ENCODE assay signal across 8 cellular contexts in the genomic region with DNA sequence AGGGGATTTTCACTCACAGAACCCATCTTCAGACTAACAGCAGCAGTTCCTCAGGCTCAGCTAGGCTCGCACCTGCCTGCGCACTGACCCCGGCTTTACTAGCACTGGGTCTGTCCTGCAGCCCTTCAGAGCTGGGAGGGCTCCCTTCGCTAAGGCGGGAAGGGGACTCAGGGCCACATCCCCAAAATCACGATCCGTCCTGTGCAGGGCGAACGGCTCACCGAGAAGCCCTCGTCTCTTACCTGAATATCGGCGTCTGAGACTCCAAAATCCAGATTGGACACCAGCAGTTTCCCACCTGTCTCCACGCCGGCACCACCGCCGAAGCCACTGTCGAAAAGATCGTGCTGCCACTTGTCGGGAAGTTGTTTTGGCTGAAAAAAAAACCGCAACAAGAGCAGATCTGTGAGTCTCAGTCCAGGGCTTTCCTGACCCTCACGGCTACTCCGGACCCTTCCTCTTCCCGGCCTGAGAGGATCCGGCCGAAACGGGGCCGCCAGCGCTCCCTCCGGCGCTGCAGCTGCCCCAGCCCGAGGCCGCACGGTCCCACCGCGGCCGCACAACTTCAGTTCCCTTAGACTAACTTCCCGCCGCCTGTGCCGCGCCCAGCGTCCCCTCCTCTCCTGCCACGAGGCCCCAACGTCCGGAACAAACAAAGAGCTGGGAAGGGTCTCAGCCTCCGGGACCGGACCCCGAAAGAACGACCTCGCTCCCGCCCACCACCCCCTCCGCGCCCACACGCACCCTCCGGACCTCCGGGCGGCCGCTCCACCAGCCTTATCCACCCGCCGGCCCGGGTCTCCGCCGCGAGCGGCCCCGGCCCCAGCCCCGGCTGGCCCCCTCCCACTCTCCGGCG. TPM values are rescaled to one million over a fixed set of nuclear protein-coding genes. Genes with fewer than 3 reads are reported as not detected.
DNase-seq lines count a peak whose midpoint lies in the region; ATAC-seq and TF ChIP-seq lines count a peak whose summit lies in the region.

No MANE protein-coding gene starts in this region.

- DNase-seq in D341Med (ENCODE audit: low spot score): peak; percentile 63
- no peak for DNase-seq in HFFc6
- no peak for DNase-seq in WERI-Rb-1
- DNase-seq in fibroblast of the aortic adventitia (ENCODE audit: low read depth): no peak
- DNase-seq in gastrocnemius medialis: peak in 1 of 2 donors; percentile 13
- no peak for DNase-seq in EL
- DNase-seq in HK-2 (ENCODE audit: unreplicated experiment): no peak
- no peak for DNase-seq in NCI-H187 (lab: John Stamatoyannopoulos, UW)

- H3K27me3 ChIP-seq in WERI-Rb-1 (ENCODE audit: insufficient read depth, low read depth, severe bottlenecking) (no peaks in the 10 kb centered on the region), gastrocnemius medialis (no peaks in the 10 kb centered on the region)

- H3K36me3 ChIP-seq in WERI-Rb-1: peaks cover 74% of the 10 kb centered on the region
- peaks cover 0 to 45% of the 10 kb centered on the region in 2 donors for H3K36me3 ChIP-seq in gastrocnemius medialis

- H3K4me3 ChIP-seq in WERI-Rb-1 (ENCODE audit: low read depth, low read length) (peak overlapping the region; percentile 93), fibroblast of the aortic adventitia (ENCODE audit: low read depth, low read length) (peak overlapping the region; percentile 81), gastrocnemius medialis (peak overlapping the region; percentile 62 to 96 (median 88))

- TF ChIP-seq CTCF in HFFc6 (IDR thresholded peaks at IDR 0.05): no peak
- no peak for TF ChIP-seq CTCF in WERI-Rb-1 (IDR thresholded peaks at IDR 0.05; ENCODE audit: low read depth, low read length)
- no peak for TF ChIP-seq CTCF in fibroblast of the aortic adventitia (IDR thresholded peaks at IDR 0.05; ENCODE audit: insufficient read depth, low read length)
- no peak for TF ChIP-seq CTCF in gastrocnemius medialis (IDR thresholded peaks at IDR 0.05 in 4 of 5, conservative IDR thresholded peaks at IDR 0.05 in 1 of 5)

- no peak for ATAC-seq in gastrocnemius medialis

- intact Hi-C loops in gastrocnemius medialis (cut with DNase I; ENCODE audit: low total_unique reads): loop anchor here (1.0 kb wide), 1 partner anchor 21 kb away; a partner anchor contains a TSS

- peaks cover 32% of the 10 kb centered on the region for H3K4me1 Mint-ChIP-seq in HFFc6 (ENCODE audit: low read depth)

- H3K9me3 Mint-ChIP-seq in HFFc6: no peaks in the 10 kb centered on the region

- in situ Hi-C loops in gastrocnemius medialis (cut with MboI; ENCODE audit: low sequenced_read_pairs in 4 of 4): no loop called here

- H3K27ac ChIP-seq in WERI-Rb-1 (peak overlapping the region; percentile 90), gastrocnemius medialis (peak overlapping the region; percentile 65 to 98 (median 97))

- peaks cover 33% of the 10 kb centered on the region for H3K36me3 Mint-ChIP-seq in HFFc6 (ENCODE audit: low read depth)

- H3K9me3 ChIP-seq in WERI-Rb-1 (ENCODE audit: severe bottlenecking) (no peaks in the 10 kb centered on the region), gastrocnemius medialis (no peaks in the 10 kb centered on the region)

- peak overlapping the region; percentile 89 for H3K27ac Mint-ChIP-seq in HFFc6

- peaks cover 31 to 36% of the 10 kb centered on the region in 2 donors for H3K4me1 ChIP-seq in gastrocnemius medialis

- peaks cover 4% of the 10 kb centered on the region for H3K27me3 Mint-ChIP-seq in HFFc6 (ENCODE audit: insufficient read depth)

- TF ChIP-seq POLR2A in gastrocnemius medialis (IDR thresholded peaks at IDR 0.05): no peak

- H3K4me3 Mint-ChIP-seq in HFFc6: peak overlapping the region; percentile 91

RNA-seq across cellular contexts. Expression of a gene that starts 0.7 kb away (rescaled TPM):
- 100 to 1,000 TPM; 101 to 151 (median 135) TPM for total RNA-seq in HFFc6 (2021; fragmentation: NEBNext Ultra II Directional; extraction: Animal tissue kit (Norgen Biotek cat#: 25700))
- 43.6 and 77.3 TPM in 2 replicates for total RNA-seq in fibroblast of the aortic adventitia (ENCODE audit: low replicate concordance)
- total RNA-seq in gastrocnemius medialis: 10 to 100 TPM; 40.9 to 65.3 (median 50.7) TPM

RNA-seq across cellular contexts. Expression of a gene that starts 0.8 kb away (rescaled TPM):
- total RNA-seq in HFFc6 (2021; fragmentation: NEBNext Ultra II Directional; extraction: Animal tissue kit (Norgen Biotek cat#: 25700)): 100 to 1,000 TPM; 151 to 169 (median 156) TPM
- total RNA-seq in fibroblast of the aortic adventitia (ENCODE audit: low replicate concordance): 172 and 178 TPM in 2 replicates
- total RNA-seq in gastrocnemius medialis: 100 to 1,000 TPM; 173 to 258 (median 197) TPM

RNA-seq across cellular contexts. Expression of a gene that starts 11.4 kb away (rescaled TPM):
- total RNA-seq in HFFc6 (2021; fragmentation: NEBNext Ultra II Directional; extraction: Animal tissue kit (Norgen Biotek cat#: 25700)): 1 to 10 TPM in 1 of 6 experiments, under 1 TPM in 5; 0.53 to 1.5 (median 0.71) TPM
- total RNA-seq in fibroblast of the aortic adventitia (ENCODE audit: low replicate concordance) (1.3 and 1.4 TPM in 2 replicates), gastrocnemius medialis (1 to 10 TPM in 2 of 4 donors, under 1 TPM in 1, not detected in 1; 0.46 to 1.4 (median 1.1) TPM)

RNA-seq across cellular contexts. Expression of a gene that starts 19.5 kb away (rescaled TPM):
- total RNA-seq in HFFc6 (2021; fragmentation: NEBNext Ultra II Directional; extraction: Animal tissue kit (Norgen Biotek cat#: 25700)): 1,000 to 10,000 TPM in 1 of 6 experiments, 100 to 1,000 TPM in 5; 758 to 1,040 (median 908) TPM
- 95.1 and 149 TPM in 2 replicates for total RNA-seq in fibroblast of the aortic adventitia (ENCODE audit: low replicate concordance)
- total RNA-seq in gastrocnemius medialis: 100 to 1,000 TPM in 1 of 4 donors, 10 to 100 TPM in 3; 52.1 to 122 (median 64.4) TPM

RNA-seq across cellular contexts. Expression of a gene that starts 20.5 kb away (rescaled TPM):
- total RNA-seq in HFFc6 (2021; fragmentation: NEBNext Ultra II Directional; extraction: Animal tissue kit (Norgen Biotek cat#: 25700)): 10 to 100 TPM; 33.2 to 45.8 (median 35.8) TPM
- 20.3 and 36.7 TPM in 2 replicates for total RNA-seq in fibroblast of the aortic adventitia (ENCODE audit: low replicate concordance)
- 10 to 100 TPM; 22.6 to 44.8 (median 37.1) TPM for total RNA-seq in gastrocnemius medialis
